Comparison of ENCODE assay signal across 8 cellular contexts in the genomic region with DNA sequence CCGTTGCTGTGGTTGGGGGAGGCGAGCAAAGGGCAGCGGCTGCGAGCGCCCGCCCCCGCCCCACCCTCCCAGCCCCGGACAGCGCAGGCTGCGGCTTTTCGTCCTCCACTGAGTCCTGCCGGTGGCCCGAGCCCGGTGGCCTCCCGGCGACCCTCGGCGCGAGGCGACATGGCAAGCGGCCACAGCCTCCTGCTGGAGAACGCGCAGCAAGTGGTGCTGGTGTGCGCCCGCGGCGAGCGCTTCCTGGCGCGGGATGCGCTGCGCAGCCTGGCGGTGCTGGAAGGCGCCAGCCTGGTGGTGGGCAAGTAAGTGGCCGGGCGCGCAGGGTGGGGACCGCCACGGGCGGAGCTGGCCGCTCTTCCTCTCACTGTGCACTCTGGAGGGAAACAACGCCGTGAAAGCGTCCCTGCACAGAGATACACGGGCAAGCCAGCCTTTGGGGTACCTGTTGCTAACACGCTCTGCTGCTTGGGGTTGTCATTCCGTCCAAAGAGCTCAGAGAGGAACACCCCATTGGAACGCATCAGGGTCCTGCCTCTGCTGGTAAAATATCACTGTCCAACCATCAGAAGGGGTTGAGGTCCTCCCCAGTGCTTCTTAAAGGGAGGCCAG. TPM values are rescaled to one million over a fixed set of nuclear protein-coding genes. Genes with fewer than 3 reads are reported as not detected.
DNase-seq lines count a peak whose midpoint lies in the region; ATAC-seq and TF ChIP-seq lines count a peak whose summit lies in the region.

A gene with protein sequence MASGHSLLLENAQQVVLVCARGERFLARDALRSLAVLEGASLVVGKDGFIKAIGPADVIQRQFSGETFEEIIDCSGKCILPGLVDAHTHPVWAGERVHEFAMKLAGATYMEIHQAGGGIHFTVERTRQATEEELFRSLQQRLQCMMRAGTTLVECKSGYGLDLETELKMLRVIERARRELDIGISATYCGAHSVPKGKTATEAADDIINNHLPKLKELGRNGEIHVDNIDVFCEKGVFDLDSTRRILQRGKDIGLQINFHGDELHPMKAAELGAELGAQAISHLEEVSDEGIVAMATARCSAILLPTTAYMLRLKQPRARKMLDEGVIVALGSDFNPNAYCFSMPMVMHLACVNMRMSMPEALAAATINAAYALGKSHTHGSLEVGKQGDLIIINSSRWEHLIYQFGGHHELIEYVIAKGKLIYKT (plus strand): TSS at position 101 of the 612 bp plus-strand sequence. CDS start 68 bp downstream, at position 169.

- H3K36me3 Mint-ChIP-seq in CD8-positive, alpha-beta memory T cell: peaks cover 0 to 5% (median 0%) of the 10 kb centered on the region in 3 donors
- H3K36me3 Mint-ChIP-seq in activated naive CD4-positive, alpha-beta T cell treated with anti-CD3 and anti-CD28 coated beads, Interleukin-2, amount 50 U/mL, for 72 hours: no peaks in the 10 kb centered on the region
- H3K36me3 Mint-ChIP-seq in progenitor cell of endocrine pancreas (ENCODE audit: insufficient read depth): no peaks in the 10 kb centered on the region

- ATAC-seq in GM19455 (IDR thresholded peaks at IDR 0.05; ENCODE audit: unreplicated experiment) (peak; percentile 61), HG03558 (IDR thresholded peaks at IDR 0.05; ENCODE audit: extremely low read depth, unreplicated experiment) (peak; percentile 43), heart left ventricle (peak; percentile 58 to 83 (median 75))
- peak; percentile 73 to 76 for ATAC-seq in activated naive CD4-positive, alpha-beta T cell treated with anti-CD3 and anti-CD28 coated beads, Interleukin-2, amount 50 U/mL, for 72 hours

- POLR2A ChIA-PET in CD8-positive, alpha-beta memory T cell (lab: Charles Lee): interaction anchor here (0.5 to 2.3 kb wide), 7 partner anchors 16 to 593 kb away, joined by 3 to 9 read pairs (median 5); a partner anchor contains a TSS

- H3K4me3 ChIP-seq in CD8-positive, alpha-beta memory T cell (ENCODE audit: low read length): peak within 1 kb of the TSS; percentile 90
- H3K4me3 ChIP-seq in SJSA1 (peak within 1 kb of the TSS; percentile 62), heart left ventricle (peak within 1 kb of the TSS; percentile 62 to 92 (median 76))

- CTCF ChIA-PET in CD8-positive, alpha-beta memory T cell (lab: Charles Lee): interaction anchor here (0.7 to 3.0 kb wide), 8 partner anchors 10 to 726 kb away, joined by 3 to 14 read pairs (median 6); a partner anchor contains a TSS

- DNase-seq in CD8-positive, alpha-beta memory T cell: peak; percentile 41 to 73 (median 71)
- DNase-seq in SJSA1 (ENCODE audit: low read depth in 1 of 2, low spot score in 2 of 2) (peak; percentile 48 to 56), heart left ventricle (peak; percentile 43 to 78 (median 54)), progenitor cell of endocrine pancreas (ENCODE audit: low spot score, unreplicated experiment) (peak; percentile 60), GF-D8 (lab: John Stamatoyannopoulos, UW) (no peak)
- peak; percentile 65 to 74 for DNase-seq in activated naive CD4-positive, alpha-beta T cell treated with anti-CD3 and anti-CD28 coated beads, Interleukin-2, amount 50 U/mL, for 72 hours (ENCODE audit: low spot score in 2 of 2)

- peaks cover 9% of the 10 kb centered on the region for H3K4me1 ChIP-seq in CD8-positive, alpha-beta memory T cell (ENCODE audit: insufficient read depth, low read length)
- peaks cover 10% of the 10 kb centered on the region for H3K4me1 ChIP-seq in SJSA1 (replicated peaks)
- H3K4me1 ChIP-seq in heart left ventricle: peaks cover 0 to 14% (median 6%) of the 10 kb centered on the region in 12 donors

- peak within 1 kb of the TSS; percentile 60 for H3K27ac ChIP-seq in CD8-positive, alpha-beta memory T cell (ENCODE audit: low read depth, low read length)
- H3K27ac ChIP-seq in SJSA1 (peak within 1 kb of the TSS; percentile 63), heart left ventricle (peak within 1 kb of the TSS; percentile 20 to 90 (median 74))

- H3K9me3 ChIP-seq in CD8-positive, alpha-beta memory T cell (ENCODE audit: low read length): no peaks in the 10 kb centered on the region
- H3K9me3 ChIP-seq in SJSA1 (replicated peaks) (no peaks in the 10 kb centered on the region), heart left ventricle (no peaks in the 10 kb centered on the region)

- no peaks in the 10 kb centered on the region for H3K9me3 Mint-ChIP-seq in CD8-positive, alpha-beta memory T cell
- no peaks in the 10 kb centered on the region for H3K9me3 Mint-ChIP-seq in activated naive CD4-positive, alpha-beta T cell treated with anti-CD3 and anti-CD28 coated beads, Interleukin-2, amount 50 U/mL, for 72 hours
- H3K9me3 Mint-ChIP-seq in progenitor cell of endocrine pancreas (ENCODE audit: low read depth): no peaks in the 10 kb centered on the region

- intact Hi-C loops in heart left ventricle (cut with DNase I): loop anchor here in 1 of 10 donors (2.0 kb wide), 1 partner anchor 351 kb away; no protein-coding TSS in a partner anchor

- peak within 1 kb of the TSS; percentile 91 to 97 (median 96) for H3K4me3 Mint-ChIP-seq in CD8-positive, alpha-beta memory T cell
- H3K4me3 Mint-ChIP-seq in progenitor cell of endocrine pancreas (ENCODE audit: low read depth): peak within 1 kb of the TSS; percentile 82

- TF ChIP-seq CTCF in heart left ventricle (IDR thresholded peaks at IDR 0.05) (peak in 7 of 12 donors; percentile 6 to 48 (median 43)), progenitor cell of endocrine pancreas (IDR thresholded peaks at IDR 0.05; ENCODE audit: unreplicated experiment) (peak; percentile 44)

- peaks cover 9 to 14% (median 12%) of the 10 kb centered on the region in 3 donors for H3K4me1 Mint-ChIP-seq in CD8-positive, alpha-beta memory T cell
- H3K4me1 Mint-ChIP-seq in progenitor cell of endocrine pancreas (ENCODE audit: low read depth): peaks cover 2% of the 10 kb centered on the region

- WGBS in heart left ventricle, 4 donors: 1 to 2% (median 1%) methylated on average over 24 to 48 of the region's 48 CpGs

- H3K27me3 ChIP-seq in CD8-positive, alpha-beta memory T cell (ENCODE audit: insufficient read depth, low read length, poor library complexity, severe bottlenecking): no peaks in the 10 kb centered on the region
- peaks cover 3% of the 10 kb centered on the region; the same call in 1 of the 2 replicates for H3K27me3 ChIP-seq in SJSA1 (replicated peaks)
- H3K27me3 ChIP-seq in heart left ventricle: no peaks in the 10 kb centered on the region

- TF ChIP-seq POLR2A in heart left ventricle (IDR thresholded peaks at IDR 0.05): no peak

- H3K27ac Mint-ChIP-seq in CD8-positive, alpha-beta memory T cell: peak within 1 kb of the TSS; percentile 84 to 97 (median 91)
- peak within 1 kb of the TSS; percentile 83 to 88 for H3K27ac Mint-ChIP-seq in activated naive CD4-positive, alpha-beta T cell treated with anti-CD3 and anti-CD28 coated beads, Interleukin-2, amount 50 U/mL, for 72 hours
- H3K27ac Mint-ChIP-seq in progenitor cell of endocrine pancreas: peak within 1 kb of the TSS; percentile 80

- H3K36me3 ChIP-seq in CD8-positive, alpha-beta memory T cell (ENCODE audit: insufficient read depth, low read length): no peaks in the 10 kb centered on the region
- no peaks in the 10 kb centered on the region for H3K36me3 ChIP-seq in SJSA1
- H3K36me3 ChIP-seq in heart left ventricle: no peaks in the 10 kb centered on the region

- peaks cover 0 to 1% of the 10 kb centered on the region in 2 donors for H3K27me3 Mint-ChIP-seq in CD8-positive, alpha-beta memory T cell
- H3K27me3 Mint-ChIP-seq in progenitor cell of endocrine pancreas: peaks cover 20% of the 10 kb centered on the region

RNA-seq across cellular contexts. Expression of the gene that starts here (rescaled TPM):
- total RNA-seq in CD8-positive, alpha-beta memory T cell: 1 to 10 TPM; 2.0 to 2.1 TPM
- 0.68 TPM for polyA plus RNA-seq in CD8-positive, alpha-beta memory T cell
- 0.41 and 1.7 TPM in 2 replicates for total RNA-seq in SJSA1 (2014; rRNA removed; shearing (Covaris generic))
- total RNA-seq in activated naive CD4-positive, alpha-beta T cell treated with anti-CD3 and anti-CD28 coated beads, Interleukin-2, amount 50 U/mL, for 72 hours: under 1 TPM; 0.32 to 0.99 TPM
- 1 to 10 TPM in 1 of 9 donors, under 1 TPM in 8; 0.20 to 1.1 (median 0.55) TPM for total RNA-seq in heart left ventricle
- polyA plus RNA-seq in heart left ventricle: under 1 TPM; 0.39 to 0.72 TPM
- total RNA-seq in progenitor cell of endocrine pancreas: 0.41 and 0.53 TPM in 2 replicates

Comparison
In these comparisons a context has a peak if more than half of its experiments do, and no peak if none do; other contexts are left out.
1. Peak in DNase-seq and ATAC-seq in activated naive CD4-positive, alpha-beta T cell treated with anti-CD3 and anti-CD28 coated beads, Interleukin-2, amount 50 U/mL, for 72 hours; RNA of the gene not detected or under 1 TPM.
2. Peak in DNase-seq in progenitor cell of endocrine pancreas; RNA of the gene not detected or under 1 TPM.